Comparison of ENCODE assay signal across 12 cellular contexts in the genomic region with DNA sequence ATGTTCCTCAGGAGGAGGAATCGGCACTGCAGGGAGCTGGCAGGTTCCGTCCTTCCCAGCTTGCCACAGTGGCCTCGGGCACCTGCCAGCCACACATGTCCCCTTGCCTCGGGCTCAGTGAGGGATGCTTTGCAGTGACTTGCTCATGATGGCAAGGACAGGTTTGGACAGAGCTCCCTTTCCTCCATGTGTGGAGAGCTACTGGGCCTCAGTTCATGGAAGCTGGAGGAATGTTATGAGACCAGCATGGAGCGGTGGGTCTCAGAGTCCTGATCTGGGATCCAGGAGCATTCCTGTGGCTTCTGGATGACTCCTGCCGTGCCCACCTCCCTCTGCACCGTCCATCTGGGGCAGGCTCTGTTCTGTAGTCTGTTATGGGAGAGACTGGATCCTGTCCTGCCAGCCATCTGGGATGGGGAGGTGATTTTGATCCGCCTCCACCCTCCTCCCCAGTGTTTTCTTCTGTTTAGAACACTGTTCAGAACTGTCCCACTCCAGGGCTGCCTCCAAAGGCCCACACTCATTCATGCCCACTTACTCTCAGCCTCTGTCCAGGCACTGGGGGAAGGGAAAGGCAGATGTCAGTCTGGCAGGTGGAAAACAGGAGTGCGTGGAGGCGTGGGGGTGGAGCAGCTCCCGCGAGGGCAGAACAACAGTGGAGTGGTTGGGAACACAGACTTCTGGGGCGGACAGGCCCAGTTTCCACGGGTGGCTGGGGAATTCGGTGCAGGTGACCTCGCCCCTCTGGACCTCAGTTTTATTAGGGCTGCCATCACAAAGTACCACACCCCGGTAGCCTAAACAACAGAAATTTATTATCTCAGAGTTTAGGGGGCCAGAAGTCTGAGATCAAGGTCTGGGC. TPM values are rescaled to one million over a fixed set of nuclear protein-coding genes. Genes with fewer than 3 reads are reported as not detected.
DNase-seq lines count a peak whose midpoint lies in the region; TF ChIP-seq lines count a peak whose summit lies in the region.
"Had no signal": no experiment of that assay in that cellular context is flagged by ENCODE, and none has a peak within 500 bp of the region (broad histone marks: within the 10 kb centered on the region; RNA-seq: fewer than 3 reads in every experiment).

No MANE protein-coding gene starts in this region.

- no peaks in the 10 kb centered on the region for H3K36me3 ChIP-seq in trophoblast cell (ENCODE audit: control insufficient read depth in 1 of 2, insufficient read depth in 2 of 2, low read length in 2 of 2)
- peaks cover 0 to 17% (median 3%) of the 10 kb centered on the region in 6 donors for H3K36me3 ChIP-seq in spleen

- H3K27me3 Mint-ChIP-seq in chondrocyte (ENCODE audit: low read depth): no peaks in the 10 kb centered on the region
- H3K27me3 Mint-ChIP-seq: central memory CD8-positive, alpha-beta T cell had no signal

- H3K79me2 ChIP-seq in trophoblast cell (ENCODE audit: control insufficient read depth, insufficient read depth, low read length, poor library complexity): no peaks in the 10 kb centered on the region

- H3K27me3 ChIP-seq in trophoblast cell (ENCODE audit: insufficient read depth, low read length) (no peaks in the 10 kb centered on the region), spleen (replicated peaks in 1 of 7) (no peaks in the 10 kb centered on the region)
- H3K27me3 ChIP-seq: gastroesophageal sphincter had no signal

- no peak overlapping the region for H3K4me3 Mint-ChIP-seq in chondrocyte (ENCODE audit: unreplicated experiment)
- H3K4me3 Mint-ChIP-seq: central memory CD8-positive, alpha-beta T cell; T-helper 2 cell treated with Interferon-gamma antibody and Interleukin-4, amounts not matched to agents 5 μg/mL and 100 μg/mL, for 36 hours had no signal

- H3K79me1 ChIP-seq in trophoblast cell (ENCODE audit: low read length): no peaks in the 10 kb centered on the region

- H3K4me3 ChIP-seq in trophoblast cell (ENCODE audit: low read depth, low read length): no peak overlapping the region
- no peak overlapping the region for H3K4me3 ChIP-seq in spleen
- H3K4me3 ChIP-seq in coronary artery: no peak overlapping the region
- H3K4me3 ChIP-seq: gastroesophageal sphincter had no signal

- no peak overlapping the region for H3K9ac ChIP-seq in trophoblast cell (ENCODE audit: low read length)
- H3K9ac ChIP-seq: KMS-11 had no signal

- H3K27ac ChIP-seq in trophoblast cell (ENCODE audit: low read depth, low read length) (no peak overlapping the region), spleen (no peak overlapping the region), coronary artery (no peak overlapping the region)
- H3K27ac ChIP-seq: gastroesophageal sphincter, KMS-11 had no signal

- H3K4me1 Mint-ChIP-seq in chondrocyte (ENCODE audit: low read depth): peaks cover 36% of the 10 kb centered on the region

- H3K23ac ChIP-seq in trophoblast cell (ENCODE audit: low read length): no peak overlapping the region

- H3K4me1 ChIP-seq in trophoblast cell (ENCODE audit: control insufficient read depth in 1 of 2, insufficient read depth in 2 of 2, low read length in 2 of 2) (peaks cover 9 to 10% of the 10 kb centered on the region in 2 experiments), spleen (peaks cover 0 to 41% (median 6%) of the 10 kb centered on the region in 6 donors)
- H3K4me1 ChIP-seq: gastroesophageal sphincter had no signal

- WGBS in trophoblast cell (ENCODE audit: extremely low coverage, insufficient coverage, insufficient read length): no CpG with 5 or more reads among the region's 17 CpGs
- 79 to 91% (median 89%) methylated on average over 14 to 17 of the region's 17 CpGs for WGBS in spleen, 5 donors

- H3K27ac Mint-ChIP-seq in chondrocyte (ENCODE audit: unreplicated experiment): no peak overlapping the region
- H3K27ac Mint-ChIP-seq: T-helper 2 cell treated with Interferon-gamma antibody and Interleukin-4, amounts not matched to agents 5 μg/mL and 100 μg/mL, for 36 hours had no signal

- no peak overlapping the region for H2AK5ac ChIP-seq in trophoblast cell (ENCODE audit: low read length)

- H3K9me3 Mint-ChIP-seq in chondrocyte (ENCODE audit: low read depth): peaks cover 9% of the 10 kb centered on the region

- H2AFZ ChIP-seq in trophoblast cell (ENCODE audit: insufficient read depth, low read length, poor library complexity): no peak overlapping the region

- peaks cover 5% of the 10 kb centered on the region for H3K9me3 ChIP-seq in trophoblast cell (ENCODE audit: insufficient read depth, low read depth, low read length)
- peaks cover 6 to 32% (median 24%) of the 10 kb centered on the region in 8 donors for H3K9me3 ChIP-seq in spleen

- H3K4ac ChIP-seq in trophoblast cell (ENCODE audit: low read depth, low read length): no peak overlapping the region

- no peak overlapping the region for H4K12ac ChIP-seq in trophoblast cell (ENCODE audit: low read depth, low read length)

- peak overlapping the region; percentile 2 for H4K91ac ChIP-seq in trophoblast cell (ENCODE audit: low read depth, low read length)

- TF ChIP-seq CTCF in chondrocyte (IDR thresholded peaks at IDR 0.05) (no peak), spleen (IDR thresholded peaks at IDR 0.05 in 8 of 11, conservative IDR thresholded peaks at IDR 0.05 in 3 of 11) (no peak), coronary artery (IDR thresholded peaks at IDR 0.05) (no peak)

- TF ChIP-seq POLR2A in spleen (IDR thresholded peaks at IDR 0.05): no peak

- intact Hi-C loops in spleen (cut with DNase I; ENCODE audit: low total_unique reads): no loop called here

- DNase-seq in EL (peak; percentile 57), NCI-H1694 treated with DMSO at 0.1 percent for 48 hours (lab: John Stamatoyannopoulos, UW) (peak; percentile 62), chondrocyte (ENCODE audit: low spot score) (peak; percentile 75), trophoblast cell (peak; percentile 19 to 27), spleen (no peak), coronary artery (ENCODE audit: low spot score) (no peak), NCI-H2029 (lab: John Stamatoyannopoulos, UW) (no peak)
- DNase-seq in activated CD4-positive, alpha-beta T cell treated with anti-CD3 and anti-CD28 coated beads for 48 hours: no peak

- no peak overlapping the region for H2BK12ac ChIP-seq in trophoblast cell (ENCODE audit: low read length)

- no peak overlapping the region for H2BK5ac ChIP-seq in trophoblast cell (ENCODE audit: low read depth, low read length, poor library complexity)

- H2BK120ac ChIP-seq in trophoblast cell (ENCODE audit: insufficient read depth, low read length, poor library complexity): no peak overlapping the region

- H3K18ac ChIP-seq in trophoblast cell (ENCODE audit: low read length): peak overlapping the region; percentile 20

- H3K14ac ChIP-seq in trophoblast cell (ENCODE audit: low read length): no peak overlapping the region

- H3K36me3 Mint-ChIP-seq in chondrocyte (ENCODE audit: low read depth): peaks cover 2% of the 10 kb centered on the region

- H4K8ac ChIP-seq in trophoblast cell (ENCODE audit: low read depth, low read length): no peak overlapping the region

- no peak overlapping the region for H3K4me2 ChIP-seq in trophoblast cell (ENCODE audit: low read length)
- H3K4me2 ChIP-seq: KMS-11 had no signal

RNA-seq across cellular contexts. Expression of gene SIPA1L3, which starts 59.4 kb away (rescaled TPM):
- 17.5 to 23.8 TPM (median 22.7 TPM) in 3 replicates for total RNA-seq in chondrocyte
- polyA plus RNA-seq in trophoblast cell (2013): 7.3 and 8.3 TPM in 2 replicates
- total RNA-seq in spleen: 10 to 100 TPM; 35.9 to 62.6 (median 45.1) TPM
- polyA plus RNA-seq in spleen: 10 to 100 TPM in 1 of 3 donors, 1 to 10 TPM in 2; 5.4 to 13.4 (median 5.4) TPM

Comparison
In these comparisons a context has a peak if more than half of its experiments do, and no peak if none do; other contexts are left out.
1. DNase-seq: peak in EL (single experiment), NCI-H1694 treated with DMSO at 0.1 percent for 48 hours (single experiment), chondrocyte (single experiment) and trophoblast cell (2 of 2); none in spleen (single experiment), coronary artery (single experiment), NCI-H2029 (single experiment) and activated CD4-positive, alpha-beta T cell treated with anti-CD3 and anti-CD28 coated beads for 48 hours (single experiment).